ENCODE assay signal across 28 cellular contexts in the genomic region with DNA sequence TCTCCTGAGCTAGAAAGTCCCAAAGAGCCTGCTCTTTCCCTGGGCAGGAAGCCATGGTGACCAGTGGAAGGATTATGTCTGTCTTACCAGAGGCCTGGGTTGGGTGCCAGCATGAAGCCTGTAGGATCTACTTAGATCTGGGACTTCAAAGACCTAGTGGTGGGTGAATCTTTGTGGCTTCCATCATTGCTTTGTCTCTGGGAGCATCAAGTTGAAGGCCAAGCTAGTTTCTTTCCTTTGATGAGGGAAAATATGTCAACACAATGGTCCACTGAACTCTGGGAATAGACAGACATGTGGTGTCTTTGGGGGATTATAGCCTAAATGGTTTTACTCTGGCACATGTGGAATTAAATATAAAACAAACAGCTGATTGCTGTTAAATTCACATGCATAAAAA.
"Had no signal": no experiment of that assay in that cellular context is flagged by ENCODE, and none has a peak within 500 bp of the region (broad histone marks: within the 10 kb centered on the region; RNA-seq: fewer than 3 reads in every experiment).

No MANE protein-coding gene starts in this region.

- H3K27me3 Mint-ChIP-seq: activated CD4-positive, alpha-beta memory T cell treated with anti-CD3 and anti-CD28 coated beads for 36 hours; activated CD4-positive, alpha-beta T cell treated with anti-CD3 and anti-CD28 coated beads for 36 hours; activated CD4-positive, alpha-beta T cell treated with anti-CD3 and anti-CD28 coated beads, Interleukin-2, amount 10 ng/mL, durations not matched to agents 24 days and 14 days; activated CD8-positive, alpha-beta memory T cell treated with anti-CD3 and anti-CD28 coated beads, Interleukin-2, amount 10 ng/mL, durations not matched to agents 7 days and 5 days; activated naive CD4-positive, alpha-beta T cell treated with anti-CD3 and anti-CD28 coated beads, Interleukin-2, amount 10 ng/mL, durations not matched to agents 7 days and 5 days; activated naive CD8-positive, alpha-beta T cell treated with anti-CD3 and anti-CD28 coated beads, Interleukin-2, amount 10 ng/mL, durations not matched to agents 7 days and 5 days; central memory CD8-positive, alpha-beta T cell; dendritic cell treated with granulocyte-macrophage colony-stimulating factor and Interleukin-4, amounts not matched to agents 40 ng/mL and 50 ng/mL, for 4 days had no signal

- H3K36me3 Mint-ChIP-seq: activated CD4-positive, alpha-beta memory T cell treated with anti-CD3 and anti-CD28 coated beads for 36 hours; activated naive CD4-positive, alpha-beta T cell treated with anti-CD3 and anti-CD28 coated beads, Interleukin-2, amount 10 ng/mL, durations not matched to agents 7 days and 5 days; activated naive CD8-positive, alpha-beta T cell treated with anti-CD3 and anti-CD28 coated beads, Interleukin-2, amount 10 ng/mL, durations not matched to agents 7 days and 5 days had no signal

- H3K27me3 ChIP-seq: ascending aorta, brain microvascular endothelial cell, dorsolateral prefrontal cortex had no signal

- H3K36me3 ChIP-seq: ascending aorta, brain microvascular endothelial cell had no signal

- H3K9me3 ChIP-seq: ascending aorta had no signal

- H3K27ac ChIP-seq: ascending aorta, brain microvascular endothelial cell, coronary artery had no signal

- H3K4me1 Mint-ChIP-seq: activated CD4-positive, alpha-beta T cell treated with anti-CD3 and anti-CD28 coated beads for 36 hours; activated CD4-positive, alpha-beta T cell treated with anti-CD3 and anti-CD28 coated beads, Interleukin-2, amount 10 ng/mL, durations not matched to agents 24 days and 14 days; activated CD8-positive, alpha-beta memory T cell treated with anti-CD3 and anti-CD28 coated beads, Interleukin-2, amount 10 ng/mL, durations not matched to agents 7 days and 5 days; activated naive CD4-positive, alpha-beta T cell treated with anti-CD3 and anti-CD28 coated beads, Interleukin-2, amount 10 ng/mL, durations not matched to agents 7 days and 5 days; activated naive CD8-positive, alpha-beta T cell treated with anti-CD3 and anti-CD28 coated beads, Interleukin-2, amount 10 ng/mL, durations not matched to agents 7 days and 5 days; central memory CD8-positive, alpha-beta T cell had no signal

- H3K4me3 ChIP-seq: ascending aorta, coronary artery, dorsolateral prefrontal cortex had no signal

- H3K9me3 Mint-ChIP-seq: central memory CD8-positive, alpha-beta T cell; dendritic cell treated with granulocyte-macrophage colony-stimulating factor and Interleukin-4, amounts not matched to agents 40 ng/mL and 50 ng/mL, for 4 days had no signal

- DNase-seq: activated CD4-positive, alpha-beta memory T cell treated with anti-CD3 and anti-CD28 coated beads for 36 hours; activated CD4-positive, alpha-beta T cell treated with anti-CD3 and anti-CD28 coated beads for 36 hours; activated CD4-positive, alpha-beta T cell treated with anti-CD3 and anti-CD28 coated beads, Interleukin-2, amount 10 ng/mL, durations not matched to agents 24 days and 14 days; activated CD4-positive, CD25-positive, alpha-beta regulatory T cell; activated CD4-positive, CD25-positive, alpha-beta regulatory T cell treated with anti-CD3 and anti-CD28 coated beads, Interleukin-2, amount 50 U/mL, for 72 hours; activated CD8-positive, alpha-beta memory T cell treated with anti-CD3 and anti-CD28 coated beads, Interleukin-2, amount 10 ng/mL, durations not matched to agents 7 days and 5 days; activated CD8-positive, alpha-beta memory T cell treated with anti-CD3 and anti-CD28 coated beads, Interleukin-2, amount 50 U/mL, for 4 hours; activated CD8-positive, alpha-beta T cell treated with anti-CD3 and anti-CD28 coated beads, Interleukin-2, amount 10 ng/mL, durations not matched to agents 7 days and 5 days; activated effector memory CD4-positive, alpha-beta T cell treated with anti-CD3 and anti-CD28 coated beads, Interleukin-2, amount 50 U/mL, for 16 hours; activated naive CD4-positive, alpha-beta T cell; activated naive CD4-positive, alpha-beta T cell treated with anti-CD3 and anti-CD28 coated beads, Interleukin-2, amount 10 ng/mL, durations not matched to agents 7 days and 5 days; activated naive CD8-positive, alpha-beta T cell treated with anti-CD3 and anti-CD28 coated beads, Interleukin-2, amount 10 ng/mL, durations not matched to agents 7 days and 5 days; activated T-cell treated with anti-CD3 and anti-CD28 coated beads, Interleukin-2, amount 50 U/mL, for 1 hour; activated T-cell treated with anti-CD3 and anti-CD28 coated beads, Interleukin-2, amount 50 U/mL, for 48 hours; brain microvascular endothelial cell; dorsolateral prefrontal cortex; effector memory CD4-positive, alpha-beta T cell; endodermal cell; head of caudate nucleus; T-helper 2 cell had no signal

- ATAC-seq: activated CD4-positive, alpha-beta T cell treated with anti-CD3 and anti-CD28 coated beads for 36 hours; activated CD8-positive, alpha-beta memory T cell treated with anti-CD3 and anti-CD28 coated beads, Interleukin-2, amount 10 ng/mL, durations not matched to agents 7 days and 5 days; activated CD8-positive, alpha-beta T cell treated with anti-CD3 and anti-CD28 coated beads, Interleukin-2, amount 10 ng/mL, durations not matched to agents 7 days and 5 days; activated naive CD4-positive, alpha-beta T cell treated with anti-CD3 and anti-CD28 coated beads, Interleukin-2, amount 50 U/mL, for 72 hours; esophagus mucosa had no signal

- H3K27ac Mint-ChIP-seq: activated CD4-positive, alpha-beta memory T cell treated with anti-CD3 and anti-CD28 coated beads for 36 hours; activated CD4-positive, alpha-beta T cell treated with anti-CD3 and anti-CD28 coated beads for 36 hours; activated CD4-positive, alpha-beta T cell treated with anti-CD3 and anti-CD28 coated beads, Interleukin-2, amount 10 ng/mL, durations not matched to agents 24 days and 14 days; activated CD8-positive, alpha-beta memory T cell treated with anti-CD3 and anti-CD28 coated beads, Interleukin-2, amount 10 ng/mL, durations not matched to agents 7 days and 5 days; activated CD8-positive, alpha-beta T cell treated with anti-CD3 and anti-CD28 coated beads, Interleukin-2, amount 10 ng/mL, durations not matched to agents 7 days and 5 days; activated naive CD4-positive, alpha-beta T cell treated with anti-CD3 and anti-CD28 coated beads, Interleukin-2, amount 10 ng/mL, durations not matched to agents 7 days and 5 days; activated naive CD4-positive, alpha-beta T cell treated with anti-CD3 and anti-CD28 coated beads, Interleukin-2, amount 50 U/mL, for 72 hours; activated naive CD8-positive, alpha-beta T cell treated with anti-CD3 and anti-CD28 coated beads, Interleukin-2, amount 10 ng/mL, durations not matched to agents 7 days and 5 days; activated T-helper 1 cell treated with anti-CD3 and anti-CD28 coated beads, Interleukin-12 subunit alpha, Interleukin-12 subunit beta, Interleukin-2, Interleukin-4 antibody, amounts not matched to agents 30 ng/mL and 10 ng/mL and 1 ng/mL, durations not matched to agents 14 hours and 24 hours and 36 hours; activated T-helper 2 cell treated with anti-CD3 and anti-CD28 coated beads, Interferon-gamma antibody, Interleukin-2, Interleukin-4, amounts not matched to agents 10 μg/mL and 5 μg/mL and 100 μg/mL, durations not matched to agents 14 hours and 24 hours and 36 hours; dendritic cell treated with granulocyte-macrophage colony-stimulating factor and Interleukin-4, amounts not matched to agents 40 ng/mL and 50 ng/mL, for 4 days; endodermal cell had no signal

- H3K4me3 Mint-ChIP-seq: activated CD4-positive, alpha-beta memory T cell treated with anti-CD3 and anti-CD28 coated beads for 36 hours; activated CD4-positive, alpha-beta T cell treated with anti-CD3 and anti-CD28 coated beads for 36 hours; activated CD4-positive, alpha-beta T cell treated with anti-CD3 and anti-CD28 coated beads, Interleukin-2, amount 10 ng/mL, durations not matched to agents 24 days and 14 days; activated CD8-positive, alpha-beta memory T cell treated with anti-CD3 and anti-CD28 coated beads, Interleukin-2, amount 10 ng/mL, durations not matched to agents 7 days and 5 days; activated CD8-positive, alpha-beta T cell treated with anti-CD3 and anti-CD28 coated beads, Interleukin-2, amount 10 ng/mL, durations not matched to agents 7 days and 5 days; activated naive CD4-positive, alpha-beta T cell treated with anti-CD3 and anti-CD28 coated beads, Interleukin-2, amount 10 ng/mL, durations not matched to agents 7 days and 5 days; activated naive CD8-positive, alpha-beta T cell treated with anti-CD3 and anti-CD28 coated beads, Interleukin-2, amount 10 ng/mL, durations not matched to agents 7 days and 5 days; activated T-helper 1 cell treated with anti-CD3 and anti-CD28 coated beads, Interleukin-12 subunit alpha, Interleukin-12 subunit beta, Interleukin-2, Interleukin-4 antibody, amounts not matched to agents 30 ng/mL and 10 ng/mL and 1 ng/mL, durations not matched to agents 14 hours and 24 hours and 36 hours; central memory CD8-positive, alpha-beta T cell; dendritic cell treated with granulocyte-macrophage colony-stimulating factor and Interleukin-4, amounts not matched to agents 40 ng/mL and 50 ng/mL, for 4 days; endodermal cell had no signal

- H3K4me1 ChIP-seq: ascending aorta had no signal
